Comparison of ENCODE assay signal across 11 cellular contexts in genomic region chr3:58529516-58530353, GRCh38. TPM values are rescaled to one million over a fixed set of nuclear protein-coding genes. Genes with fewer than 3 reads are reported as not detected.
DNase-seq lines count a peak whose midpoint lies in the region; ATAC-seq, FAIRE-seq and TF ChIP-seq lines count a peak whose summit lies in the region.
"Had no signal": no experiment of that assay in that cellular context is flagged by ENCODE, and none has a peak within 500 bp of the region (broad histone marks: within the 10 kb centered on the region; RNA-seq: fewer than 3 reads in every experiment).

No MANE protein-coding gene starts in this region.

- no peak overlapping the region for H3K4me2 ChIP-seq in A549
- no peak overlapping the region for H3K4me2 ChIP-seq in PC-3 (ENCODE audit: low read length)

- intact Hi-C loops in PC-3 (cut with micrococcal nuclease) = no loop called here

- H3K27me3 ChIP-seq in PC-3 (ENCODE audit: low read length) = no peaks in the 10 kb centered on the region

- no peaks in the 10 kb centered on the region for H4K20me1 ChIP-seq in PC-3 (ENCODE audit: low read length)

- WGBS in A549 (ENCODE audit: missing lambda C conversion rate) = 63% methylated on average over 8 of the region's 15 CpGs

- POLR2A ChIA-PET in A549 (lab: Yijun Ruan, JAX) (no interaction called here), PC-3 (lab: Charles Lee; ENCODE audit: unreplicated experiment) (no interaction called here)

- peak overlapping the region in 1 of 2 experiments; percentile 77; a peak in 3 of 6 replicates for H3K27ac ChIP-seq in A549
- no peak overlapping the region for H3K27ac ChIP-seq in PC-3 (ENCODE audit: low read length)
- H3K27ac ChIP-seq: parathyroid adenoma had no signal

- peak; percentile 30 to 48; a peak in 4 of 5 replicates for TF ChIP-seq RAD21 in A549 (conservative IDR thresholded peaks at IDR 0.05 in 1 of 2, IDR thresholded peaks at IDR 0.05 in 1 of 2)

- H2AFZ ChIP-seq in PC-3 (ENCODE audit: low read length) = no peak overlapping the region
- H2AFZ ChIP-seq: parathyroid adenoma had no signal

- no peaks in the 10 kb centered on the region for H3K79me2 ChIP-seq in PC-3 (ENCODE audit: low read length)
- H3K79me2 ChIP-seq: parathyroid adenoma had no signal

- ATAC-seq in A549 (peak in 1 of 2 experiments; percentile 72; a peak in 3 of 6 replicates), PC-3 (no peak), HG02885 (IDR thresholded peaks at IDR 0.05; ENCODE audit: poor library complexity, unreplicated experiment) (no peak)
- no peak for ATAC-seq in activated T-cell treated with anti-CD3 and anti-CD28 coated beads, Interleukin-2, amount 50 U/mL, for 72 hours (replicated peaks in 1 of 2)
- ATAC-seq: stimulated activated naive CD8-positive, alpha-beta T cell treated with anti-CD3 and anti-CD28 coated beads, Interleukin-15, amount 100 ng/mL, for 72 hours had no signal

- no peaks in the 10 kb centered on the region for H3K9me3 Mint-ChIP-seq in activated T-cell treated with anti-CD3 and anti-CD28 coated beads, Interleukin-2, amount 50 U/mL, for 72 hours
- H3K9me3 Mint-ChIP-seq: stimulated activated naive CD8-positive, alpha-beta T cell treated with anti-CD3 and anti-CD28 coated beads, Interleukin-15, amount 100 ng/mL, for 72 hours had no signal

- no peak overlapping the region for H3K27ac Mint-ChIP-seq in activated T-cell treated with anti-CD3 and anti-CD28 coated beads, Interleukin-2, amount 50 U/mL, for 72 hours
- H3K27ac Mint-ChIP-seq: stimulated activated naive CD8-positive, alpha-beta T cell treated with anti-CD3 and anti-CD28 coated beads, Interleukin-15, amount 100 ng/mL, for 72 hours had no signal

- H3K4me3 ChIP-seq in A549 (no peak overlapping the region), PC-3 (ENCODE audit: low read length) (no peak overlapping the region), fibroblast of pulmonary artery (replicated peaks; ENCODE audit: low read depth, low read length) (no peak overlapping the region)

- TF ChIP-seq POLR2A in A549 (IDR thresholded peaks at IDR 0.05; ENCODE audit: low read length) = no peak

- H3K36me3 Mint-ChIP-seq in activated T-cell treated with anti-CD3 and anti-CD28 coated beads, Interleukin-2, amount 50 U/mL, for 72 hours (ENCODE audit: insufficient read depth in 2 of 2) = no peaks in the 10 kb centered on the region

- H3K36me3 ChIP-seq in PC-3 (ENCODE audit: low read depth, low read length) = no peaks in the 10 kb centered on the region

- peak in 1 of 2 experiments; percentile 60 for DNase-seq in A549 (ENCODE audit: low read depth in 1 of 2, low spot score in 1 of 2)
- DNase-seq in PC-3 = peak; percentile 38
- peak; percentile 45 for DNase-seq in fibroblast of pulmonary artery (ENCODE audit: low read depth)
- no peak for DNase-seq in effector CD8-positive, alpha-beta T cell (lab: John Stamatoyannopoulos, UW)
- DNase-seq in HuH-7.5 (ENCODE audit: low spot score) = no peak
- DNase-seq in activated T-cell treated with anti-CD3 and anti-CD28 coated beads, Interleukin-2, amount 50 U/mL, for 72 hours = no peak
- DNase-seq: GDM1; stimulated activated naive CD8-positive, alpha-beta T cell treated with anti-CD3 and anti-CD28 coated beads, Interleukin-15, amount 100 ng/mL, for 72 hours had no signal

- no peak overlapping the region for H3K9ac ChIP-seq in PC-3 (ENCODE audit: low read length)
- H3K9ac ChIP-seq: parathyroid adenoma had no signal

- H3K4me3 Mint-ChIP-seq in activated T-cell treated with anti-CD3 and anti-CD28 coated beads, Interleukin-2, amount 50 U/mL, for 72 hours = no peak overlapping the region
- H3K4me3 Mint-ChIP-seq: stimulated activated naive CD8-positive, alpha-beta T cell treated with anti-CD3 and anti-CD28 coated beads, Interleukin-15, amount 100 ng/mL, for 72 hours had no signal

- peak; percentile 43 for TF ChIP-seq CTCF in A549 (IDR thresholded peaks at IDR 0.05)
- TF ChIP-seq CTCF in GM12872 (IDR thresholded peaks at IDR 0.05; ENCODE audit: insufficient read depth, low read depth, low read length) = peak; percentile 40; the same call in 2 of the 3 replicates
- TF ChIP-seq CTCF in PC-3 (conservative IDR thresholded peaks at IDR 0.05; ENCODE audit: low read depth, low read length) = peak; percentile 55
- TF ChIP-seq CTCF in fibroblast of pulmonary artery (IDR thresholded peaks at IDR 0.05; ENCODE audit: low read length, missing control alignments) = peak; percentile 42

- no peaks in the 10 kb centered on the region for H3K9me2 ChIP-seq in PC-3 (replicated peaks; ENCODE audit: low read length)

- H3K4me1 ChIP-seq in A549 = peaks cover 48% of the 10 kb centered on the region
- H3K4me1 ChIP-seq in PC-3 (ENCODE audit: insufficient read depth, low read length) = peaks cover 22% of the 10 kb centered on the region

- H3K27me3 Mint-ChIP-seq in activated T-cell treated with anti-CD3 and anti-CD28 coated beads, Interleukin-2, amount 50 U/mL, for 72 hours (ENCODE audit: low read depth) = no peaks in the 10 kb centered on the region
- H3K27me3 Mint-ChIP-seq: stimulated activated naive CD8-positive, alpha-beta T cell treated with anti-CD3 and anti-CD28 coated beads, Interleukin-15, amount 100 ng/mL, for 72 hours had no signal

- BruUV-seq in PC-3 (replicated peaks; lab: Mats Ljungman, UMichigan) = no TSS peak

- no peaks in the 10 kb centered on the region for H3F3A ChIP-seq in PC-3 (ENCODE audit: low read length, unreplicated experiment)

- TF ChIP-seq EP300 in A549 (IDR thresholded peaks at IDR 0.05) = no peak

- CTCF ChIA-PET in A549 (lab: Yijun Ruan, JAX) = interaction anchor here (0.6 to 2.4 kb wide), 6 partner anchors 9 to 104 kb away, joined by 3 to 10 read pairs (median 5); partner anchors contain the start of gene KCTD6
- CTCF ChIA-PET in PC-3 (lab: Charles Lee) = interaction anchor here (0.5 kb wide), 1 partner anchor 44 kb away, joined by 3 read pairs; no protein-coding TSS in a partner anchor

- no peak for FAIRE-seq in A549 (lab: Jason Lieb, UNC)

- H3K9me3 ChIP-seq in A549 (no peaks in the 10 kb centered on the region), PC-3 (ENCODE audit: low read length) (no peaks in the 10 kb centered on the region)

- H3K4me1 Mint-ChIP-seq in activated T-cell treated with anti-CD3 and anti-CD28 coated beads, Interleukin-2, amount 50 U/mL, for 72 hours (ENCODE audit: low read depth) = peaks cover 29% of the 10 kb centered on the region

TF ChIP-seq in A549, 52 proteins besides CTCF, POLR2A, EP300 and RAD21:
- TF ChIP-seq, protein P1, sequence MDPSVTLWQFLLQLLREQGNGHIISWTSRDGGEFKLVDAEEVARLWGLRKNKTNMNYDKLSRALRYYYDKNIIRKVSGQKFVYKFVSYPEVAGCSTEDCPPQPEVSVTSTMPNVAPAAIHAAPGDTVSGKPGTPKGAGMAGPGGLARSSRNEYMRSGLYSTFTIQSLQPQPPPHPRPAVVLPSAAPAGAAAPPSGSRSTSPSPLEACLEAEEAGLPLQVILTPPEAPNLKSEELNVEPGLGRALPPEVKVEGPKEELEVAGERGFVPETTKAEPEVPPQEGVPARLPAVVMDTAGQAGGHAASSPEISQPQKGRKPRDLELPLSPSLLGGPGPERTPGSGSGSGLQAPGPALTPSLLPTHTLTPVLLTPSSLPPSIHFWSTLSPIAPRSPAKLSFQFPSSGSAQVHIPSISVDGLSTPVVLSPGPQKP (IDR thresholded peaks at IDR 0.05; ENCODE audit: low read depth, low read length) = no peak
- TF ChIP-seq PHF8 (IDR thresholded peaks at IDR 0.05; ENCODE audit: borderline replicate concordance, low read depth) (no peak), HOXB5 (CRISPR knock-in tag; IDR thresholded peaks at IDR 0.05) (no peak), SMC3 (IDR thresholded peaks at IDR 0.05) (0 out of 3 replicates have a peak, but pooled peaks have one; percentile 20)

RNA-seq across cellular contexts. Expression of gene ACOX2, which starts 7.3 kb away (rescaled TPM):
- polyA plus RNA-seq in A549 (2011; rRNA removed) (23.2 and 35.2 TPM in 2 replicates), A549 (2017; fragmentation: RNase III; extraction: RNeasy Plus Mini Kit Qiagen cat#74134 plus additional on column Dnase treatment) (3.7 to 4.9 TPM (median 4.8 TPM) in 3 replicates)
- polyA plus RNA-seq in A549 (2012; cell fraction: cytosol; rRNA removed) = 9.6 and 10.2 TPM in 2 replicates
- polyA plus RNA-seq in A549 (2012; cell fraction: nucleus; rRNA removed) = 7.7 and 8.4 TPM in 2 replicates
- 24.1 and 29.1 TPM in 2 replicates for polyA minus RNA-seq in A549 (2011; rRNA and poly(A)+ RNA removed)
- 9.8 and 10.8 TPM in 2 replicates for total RNA-seq in PC-3 (2014; rRNA removed)
- not detected for total RNA-seq in activated T-cell treated with anti-CD3 and anti-CD28 coated beads, Interleukin-2, amount 50 U/mL, for 72 hours

RNA-seq across cellular contexts. Expression of gene KCTD6, which starts 37.8 kb away (rescaled TPM):
- polyA plus RNA-seq in A549 (2011; rRNA removed) = 24.4 and 24.5 TPM in 2 replicates
- 5.2 and 5.8 TPM in 2 replicates for polyA plus RNA-seq in A549 (2012; cell fraction: cytosol; rRNA removed)
- polyA plus RNA-seq in A549 (2012; cell fraction: nucleus; rRNA removed) = 2.4 and 4.7 TPM in 2 replicates
- 7.8 to 8.5 TPM (median 8.1 TPM) in 3 replicates for polyA plus RNA-seq in A549 (2017; fragmentation: RNase III; extraction: RNeasy Plus Mini Kit Qiagen cat#74134 plus additional on column Dnase treatment)
- polyA minus RNA-seq in A549 (2011; rRNA and poly(A)+ RNA removed) = 9.6 and 13.4 TPM in 2 replicates
- 13.1 and 13.6 TPM in 2 replicates for total RNA-seq in PC-3 (2014; rRNA removed)
- 1 to 10 TPM; 7.3 to 8.2 TPM for total RNA-seq in activated T-cell treated with anti-CD3 and anti-CD28 coated beads, Interleukin-2, amount 50 U/mL, for 72 hours

RNA-seq across cellular contexts. Expression of gene FAM107A, which starts 47.5 kb away (rescaled TPM):
- polyA plus RNA-seq in A549 (2011; rRNA removed) (0.03 and 0.04 TPM in 2 replicates), A549 (2017; fragmentation: RNase III; extraction: RNeasy Plus Mini Kit Qiagen cat#74134 plus additional on column Dnase treatment) (not detected in 3 replicates)
- 0.01 and 0.03 TPM in 2 replicates for polyA plus RNA-seq in A549 (2012; cell fraction: cytosol; rRNA removed)
- polyA plus RNA-seq in A549 (2012; cell fraction: nucleus; rRNA removed) = 0.01 and 0.05 TPM in 2 replicates
- polyA minus RNA-seq in A549 (2011; rRNA and poly(A)+ RNA removed) = not detected in 2 replicates
- total RNA-seq in PC-3 (2014; rRNA removed) = 0.07 and 0.29 TPM in 2 replicates
- not detected for total RNA-seq in activated T-cell treated with anti-CD3 and anti-CD28 coated beads, Interleukin-2, amount 50 U/mL, for 72 hours

Comparison
In these comparisons a context has a peak if more than half of its experiments do, and no peak if none do; other contexts are left out.
1. DNase-seq: peak in PC-3 (single experiment) and fibroblast of pulmonary artery (single experiment); none in effector CD8-positive, alpha-beta T cell (single experiment), HuH-7.5 (single experiment) and activated T-cell treated with anti-CD3 and anti-CD28 coated beads, Interleukin-2, amount 50 U/mL, for 72 hours (0 of 2).
2. RNA of gene ACOX2, which starts 7.3 kb away (total RNA-seq): 9.8 to 10.8 TPM in PC-3; not detected in activated T-cell treated with anti-CD3 and anti-CD28 coated beads, Interleukin-2, amount 50 U/mL, for 72 hours; every median in the first group is over 10 times any median in the second.
3. Peak in every context shown above with its lines, with median percentiles within 50 percentile points of each other: CTCF ChIP-seq.